In the genomic region with DNA sequence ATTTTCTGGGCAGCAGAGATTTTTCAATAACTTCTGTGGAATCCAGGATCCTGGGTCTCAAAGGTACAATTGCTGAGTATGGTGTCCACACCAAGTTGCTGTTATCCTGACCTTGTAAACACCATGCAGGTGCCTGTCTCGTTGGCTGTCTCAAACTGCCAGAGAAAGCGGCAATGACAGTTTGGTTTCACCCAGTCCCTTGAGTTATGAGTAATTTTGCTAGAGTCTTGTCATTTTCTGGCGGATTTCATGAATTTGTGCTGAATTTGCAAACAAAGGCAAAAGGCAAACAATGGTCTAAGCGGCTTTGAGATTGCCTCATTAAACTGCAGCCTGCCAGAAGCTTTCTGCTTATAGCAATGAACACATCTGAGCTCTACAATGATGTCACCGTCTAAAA, we compare ENCODE assay signal across 17 cellular contexts.
"Had no signal": no experiment of that assay in that cellular context is flagged by ENCODE, and none has a peak within 500 bp of the region (broad histone marks: within the 10 kb centered on the region; RNA-seq: fewer than 3 reads in every experiment).

No MANE protein-coding gene starts in this region.

- H3K4me3 ChIP-seq: MG63, SJCRH30 had no signal

- H3K27ac ChIP-seq: HL-60, SJCRH30 had no signal

- H3K9me3 ChIP-seq: MG63, SJCRH30 had no signal

- H3K27me3 ChIP-seq: MG63, SJCRH30 had no signal

- H3K36me3 ChIP-seq: MG63, SJCRH30 had no signal

- H3K4me1 ChIP-seq: SJCRH30 had no signal

- ATAC-seq: Panc1, PC-3, Right ventricle myocardium inferior had no signal

- DNase-seq: Karpas-422, KBM-7, MG63, NCI-H1092 treated with DMSO at 0.1 percent for 48 hours, NCI-H1436, NCI-H187 treated with DMSO at 0.1 percent for 48 hours, NCI-H2029 treated with DMSO at 0.1 percent for 48 hours, NCI-H2171 treated with DMSO at 0.1 percent for 48 hours, NCI-H2227 treated with DMSO at 0.1 percent for 48 hours, NCI-H524, NCI-H526 treated with DMSO at 0.1 percent for 48 hours, PC-3, SHP77 treated with DMSO at 0.1 percent for 48 hours, SJCRH30 had no signal
